Comparison of ENCODE assay signal across 1 cellular context in the genomic region with DNA sequence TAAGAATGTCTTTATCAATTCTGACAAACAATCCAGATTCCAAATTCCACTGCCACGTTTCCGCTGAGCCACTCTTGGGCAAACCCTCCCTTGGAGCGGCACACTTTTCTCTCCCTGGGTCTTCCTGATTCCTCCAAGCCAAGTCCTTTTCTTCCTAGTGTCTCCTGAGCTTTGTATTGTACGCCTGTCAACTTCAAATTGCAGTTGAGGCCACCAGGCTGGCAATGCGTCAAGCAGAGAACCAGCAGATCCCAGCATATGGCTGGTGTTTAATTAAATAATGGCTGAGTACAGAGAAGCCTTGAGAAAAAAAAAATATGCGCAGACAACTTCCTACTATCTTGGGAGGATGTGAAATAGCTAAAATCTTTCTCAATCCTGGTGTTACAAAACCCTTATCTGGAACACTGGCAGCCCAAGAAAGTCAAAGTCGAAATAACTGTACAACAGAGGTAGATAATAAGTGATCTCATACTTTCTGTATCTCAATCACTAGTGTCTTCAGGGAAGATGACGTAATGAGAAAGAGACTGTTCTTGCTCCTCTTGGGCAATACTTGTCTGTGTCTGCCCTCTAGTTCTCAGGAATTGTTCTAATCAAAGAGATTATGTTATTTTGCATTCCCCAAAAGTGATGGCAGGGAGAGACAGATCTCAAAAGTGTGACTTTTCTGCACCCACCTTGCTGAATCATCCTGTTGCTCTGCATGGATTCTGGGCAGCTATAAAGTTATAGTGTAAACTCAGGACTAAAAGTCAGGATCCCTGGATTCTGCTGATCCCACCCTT.
TF ChIP-seq lines count a peak whose summit lies in the region.

No MANE protein-coding gene starts in this region.

TF ChIP-seq in K562, 482 proteins besides CTCF, POLR2A, EP300 and RAD21 (continued from another document):
- 0 out of 2 replicates have a peak, but pooled peaks have one; percentile 3 for TF ChIP-seq NFE2 (IDR thresholded peaks at IDR 0.05; ENCODE audit: low read depth)
- no peak for TF ChIP-seq MECOM (CRISPR knock-in tag; IDR thresholded peaks at IDR 0.05)
- TF ChIP-seq POLR2G (IDR thresholded peaks at IDR 0.05; ENCODE audit: low read depth, low read length), result no peak
- TF ChIP-seq ADNP (tag; IDR thresholded peaks at IDR 0.05), result no peak
- TF ChIP-seq PHF21A (IDR thresholded peaks at IDR 0.05; ENCODE audit: borderline replicate concordance, low read depth), result no peak
- no peak for TF ChIP-seq CBX3 (IDR thresholded peaks at IDR 0.05; ENCODE audit: borderline replicate concordance in 1 of 2, low read length in 2 of 2)
- TF ChIP-seq HDAC6 (IDR thresholded peaks at IDR 0.05; ENCODE audit: low read depth, low read length), result no peak
- TF ChIP-seq MLLT1 (IDR thresholded peaks at IDR 0.05), result no peak
- TF ChIP-seq SMARCE1 (IDR thresholded peaks at IDR 0.05), result peak; percentile 33; the same call in 1 of the 2 replicates
- TF ChIP-seq, protein P1, sequence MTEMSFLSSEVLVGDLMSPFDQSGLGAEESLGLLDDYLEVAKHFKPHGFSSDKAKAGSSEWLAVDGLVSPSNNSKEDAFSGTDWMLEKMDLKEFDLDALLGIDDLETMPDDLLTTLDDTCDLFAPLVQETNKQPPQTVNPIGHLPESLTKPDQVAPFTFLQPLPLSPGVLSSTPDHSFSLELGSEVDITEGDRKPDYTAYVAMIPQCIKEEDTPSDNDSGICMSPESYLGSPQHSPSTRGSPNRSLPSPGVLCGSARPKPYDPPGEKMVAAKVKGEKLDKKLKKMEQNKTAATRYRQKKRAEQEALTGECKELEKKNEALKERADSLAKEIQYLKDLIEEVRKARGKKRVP (CRISPR knock-in tag; IDR thresholded peaks at IDR 0.05), result no peak
- TF ChIP-seq CEBPB (tag; IDR thresholded peaks at IDR 0.05), result peak; percentile 99
- TF ChIP-seq, protein P2, sequence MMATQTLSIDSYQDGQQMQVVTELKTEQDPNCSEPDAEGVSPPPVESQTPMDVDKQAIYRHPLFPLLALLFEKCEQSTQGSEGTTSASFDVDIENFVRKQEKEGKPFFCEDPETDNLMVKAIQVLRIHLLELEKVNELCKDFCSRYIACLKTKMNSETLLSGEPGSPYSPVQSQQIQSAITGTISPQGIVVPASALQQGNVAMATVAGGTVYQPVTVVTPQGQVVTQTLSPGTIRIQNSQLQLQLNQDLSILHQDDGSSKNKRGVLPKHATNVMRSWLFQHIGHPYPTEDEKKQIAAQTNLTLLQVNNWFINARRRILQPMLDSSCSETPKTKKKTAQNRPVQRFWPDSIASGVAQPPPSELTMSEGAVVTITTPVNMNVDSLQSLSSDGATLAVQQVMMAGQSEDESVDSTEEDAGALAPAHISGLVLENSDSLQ (IDR thresholded peaks at IDR 0.05), result no peak
- TF ChIP-seq ATF1 (CRISPR knock-in tag; IDR thresholded peaks at IDR 0.05), result no peak
- peak; percentile 87 for TF ChIP-seq ATF1 (tag; IDR thresholded peaks at IDR 0.05)
- TF ChIP-seq SLC30A9 (CRISPR knock-in tag; IDR thresholded peaks at IDR 0.05), result no peak
- TF ChIP-seq IFI16 (CRISPR knock-in tag; IDR thresholded peaks at IDR 0.05), result no peak
- no peak for TF ChIP-seq CLOCK (CRISPR knock-in tag; IDR thresholded peaks at IDR 0.05; ENCODE audit: borderline replicate concordance)
- no peak for TF ChIP-seq ZNF146 (CRISPR knock-in tag; IDR thresholded peaks at IDR 0.05; ENCODE audit: unreplicated experiment)
- no peak for TF ChIP-seq ZNF184 (CRISPR knock-in tag; IDR thresholded peaks at IDR 0.05)
- TF ChIP-seq GTF2B (IDR thresholded peaks at IDR 0.05; ENCODE audit: extremely low read depth, insufficient read length), result no peak
- peak; percentile 54; the same call in 1 of the 2 replicates for TF ChIP-seq SMARCA4 (IDR thresholded peaks at IDR 0.05)
- peak; percentile 60 for TF ChIP-seq ZBTB12 (CRISPR knock-in tag; IDR thresholded peaks at IDR 0.05)
- TF ChIP-seq ZNF695 (CRISPR knock-in tag; IDR thresholded peaks at IDR 0.05), result no peak
- peak; percentile 93 for TF ChIP-seq JUN (IDR thresholded peaks at IDR 0.05; ENCODE audit: borderline replicate concordance, low read depth, low read length)
- no peak for TF ChIP-seq JUN (CRISPR knock-in tag; IDR thresholded peaks at IDR 0.05; ENCODE audit: borderline replicate concordance)
- peak; percentile 47; the same call in 1 of the 2 replicates for TF ChIP-seq BACH1 (tag; IDR thresholded peaks at IDR 0.05)
- no peak for TF ChIP-seq EZH2 (IDR thresholded peaks at IDR 0.05; ENCODE audit: borderline replicate concordance, low read depth, low read length)
- TF ChIP-seq CBFB (CRISPR knock-in tag; IDR thresholded peaks at IDR 0.05), result no peak
